Comparison of ENCODE assay signal across 1 cellular context in the genomic region with DNA sequence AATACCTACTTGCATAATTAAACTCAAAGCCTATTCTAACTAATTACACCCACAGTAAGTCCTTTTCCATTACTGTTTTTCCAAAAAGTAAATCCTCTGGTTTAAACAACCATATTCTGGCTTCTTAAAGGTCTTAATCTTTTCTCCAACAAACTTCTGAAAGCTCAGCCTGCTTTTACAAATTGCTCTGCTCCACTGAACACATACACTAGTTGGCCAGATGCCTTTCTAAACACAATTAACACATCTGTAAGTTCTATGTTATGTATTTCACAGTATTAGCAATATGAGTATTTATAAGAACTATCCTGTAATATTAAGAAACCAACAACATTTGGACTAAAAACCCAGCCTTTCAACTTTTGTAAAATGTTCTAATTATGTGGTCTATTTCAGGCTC.
TF ChIP-seq lines count a peak whose summit lies in the region.

No MANE protein-coding gene starts in this region.

TF ChIP-seq in HEK293, 187 proteins besides CTCF, POLR2A, EP300 and RAD21:
- TF ChIP-seq PRDM6 (tag by site-specific recombination; IDR thresholded peaks at IDR 0.05) (peak; percentile 36; the same call in 1 of the 2 replicates), ZNF621 (tag by site-specific recombination; IDR thresholded peaks at IDR 0.05) (no peak)
